8 cellular contexts compared by ENCODE assay signal in genomic region chr16:87062569-87063442, GRCh38.
DNase-seq lines count a peak whose midpoint lies in the region; ATAC-seq and TF ChIP-seq lines count a peak whose summit lies in the region.

No MANE protein-coding gene starts in this region.

- POLR2A ChIA-PET in activated B cell treated with CpG ODN at 0.5 μM for 24 hours (lab: Charles Lee) = interaction anchor here (0.6 to 0.7 kb wide), 2 partner anchors 141 to 1054 kb away, joined by 4 to 6 read pairs; no protein-coding TSS in a partner anchor

- H3K4me3 Mint-ChIP-seq in activated B cell treated with CpG ODN at 0.5 μM for 24 hours (no peak overlapping the region), memory B cell (peak overlapping the region; percentile 30)

- TF ChIP-seq CTCF in NB4 (IDR thresholded peaks at IDR 0.05; ENCODE audit: low read depth, low read length) = peak; percentile 77
- TF ChIP-seq CTCF in activated B cell treated with CpG ODN at 0.5 μM for 24 hours (IDR thresholded peaks at IDR 0.05) = no peak

- CTCF ChIA-PET in activated B cell treated with CpG ODN at 0.5 μM for 24 hours (lab: Charles Lee) = interaction anchor here (0.7 to 2.2 kb wide), 6 partner anchors 12 to 574 kb away, joined by 3 to 6 read pairs (median 4); no protein-coding TSS in a partner anchor

- no peak for TF ChIP-seq POLR2A in NB4 (IDR thresholded peaks at IDR 0.05; ENCODE audit: extremely low read depth, insufficient read length)

- DNase-seq in NCI-H2196 (lab: John Stamatoyannopoulos, UW; ENCODE audit: unreplicated experiment) = peak; percentile 50
- DNase-seq in NCI-H2196 treated with DMSO at 0.1 percent for 48 hours (lab: John Stamatoyannopoulos, UW; ENCODE audit: unreplicated experiment) = no peak
- peak; percentile 90 for DNase-seq in NB4 (ENCODE audit: low read depth)
- no peak for DNase-seq in activated B cell treated with CpG ODN at 0.5 μM for 24 hours
- DNase-seq in effector CD8-positive, alpha-beta T cell (lab: John Stamatoyannopoulos, UW) = peak; percentile 5
- peak; percentile 19 to 31 for DNase-seq in memory B cell (ENCODE audit: low spot score in 2 of 2)
- DNase-seq in stimulated activated CD8-positive, alpha-beta memory T cell treated with anti-CD3 and anti-CD28 coated beads, Interleukin-4, amount 100 ng/mL, for 24 hours (ENCODE audit: low read depth) = peak; percentile 34
- DNase-seq in NCI-H128 (lab: John Stamatoyannopoulos, UW; ENCODE audit: unreplicated experiment) = no peak

- peak; percentile 37 for ATAC-seq in activated B cell treated with CpG ODN at 0.5 μM for 24 hours (ENCODE audit: low read depth)
- ATAC-seq in memory B cell (ENCODE audit: low read depth) = peak; percentile 70

- H3K27me3 Mint-ChIP-seq in activated B cell treated with CpG ODN at 0.5 μM for 24 hours (peaks cover 18% of the 10 kb centered on the region), memory B cell (peaks cover 12% of the 10 kb centered on the region)

- H3K27ac Mint-ChIP-seq in activated B cell treated with CpG ODN at 0.5 μM for 24 hours (no peak overlapping the region), memory B cell (no peak overlapping the region)

- intact Hi-C loops in activated B cell treated with CpG ODN at 0.5 μM for 24 hours (cut with micrococcal nuclease) = loop anchor here (2.0 kb wide), 1 partner anchor 500 kb away; no protein-coding TSS in a partner anchor

- peaks cover 28% of the 10 kb centered on the region for H3K4me1 Mint-ChIP-seq in activated B cell treated with CpG ODN at 0.5 μM for 24 hours
- peaks cover 8% of the 10 kb centered on the region for H3K4me1 Mint-ChIP-seq in memory B cell

- H3K9me3 Mint-ChIP-seq in activated B cell treated with CpG ODN at 0.5 μM for 24 hours (no peaks in the 10 kb centered on the region), memory B cell (no peaks in the 10 kb centered on the region)

- no peaks in the 10 kb centered on the region for H3K36me3 Mint-ChIP-seq in activated B cell treated with CpG ODN at 0.5 μM for 24 hours (ENCODE audit: low read depth)
- no peaks in the 10 kb centered on the region for H3K36me3 Mint-ChIP-seq in memory B cell

- peak overlapping the region; percentile 79 for H3K4me3 ChIP-seq in NB4 (ENCODE audit: low read depth, low read length)

Comparison
In these comparisons a context has a peak if more than half of its experiments do, and no peak if none do; other contexts are left out.
1. DNase-seq: peak in NCI-H2196 (single experiment), NB4 (single experiment), effector CD8-positive, alpha-beta T cell (single experiment), memory B cell (2 of 2) and stimulated activated CD8-positive, alpha-beta memory T cell treated with anti-CD3 and anti-CD28 coated beads, Interleukin-4, amount 100 ng/mL, for 24 hours (single experiment); none in NCI-H2196 treated with DMSO at 0.1 percent for 48 hours (single experiment), activated B cell treated with CpG ODN at 0.5 μM for 24 hours (single experiment) and NCI-H128 (single experiment).